ENCODE assay signal across 1 cellular context in genomic region chr19:15555759-15556633, GRCh38.
A peak's percentile ranks its signal among the peaks of the same experiment; 100 is the strongest.
TF ChIP-seq lines count a peak whose summit lies in the region.

No MANE protein-coding gene starts in this region.

TF ChIP-seq in HepG2, 621 proteins besides CTCF, POLR2A, EP300 and RAD21 (continued from another document and continues in another):
- TF ChIP-seq MAX (IDR thresholded peaks at IDR 0.05) (peak; percentile 65), CBX1 (IDR thresholded peaks at IDR 0.05; ENCODE audit: low read depth) (peak; percentile 46), NPAS2 (CRISPR knock-in tag; IDR thresholded peaks at IDR 0.05; ENCODE audit: borderline replicate concordance) (no peak), ZNF460 (CRISPR knock-in tag; IDR thresholded peaks at IDR 0.05; ENCODE audit: borderline replicate concordance) (peak; percentile 57; the same call in 1 of the 2 replicates), ZNF614 (CRISPR knock-in tag; IDR thresholded peaks at IDR 0.05; ENCODE audit: borderline replicate concordance) (peak; percentile 47; the same call in 1 of the 2 replicates), PAXIP1 (CRISPR knock-in tag; conservative IDR thresholded peaks at IDR 0.05) (0 out of 2 replicates have a peak, but pooled peaks have one; percentile 25), BORCS8-MEF2B (CRISPR knock-in tag; IDR thresholded peaks at IDR 0.05) (no peak; the same call in 1 of the 2 replicates), FOXO1 (CRISPR knock-in tag; IDR thresholded peaks at IDR 0.05) (0 out of 2 replicates have a peak, but pooled peaks have one; percentile 38), SKI (IDR thresholded peaks at IDR 0.05; ENCODE audit: partially characterized antibody) (peak; percentile 40), SIX4 (CRISPR knock-in tag; IDR thresholded peaks at IDR 0.05) (no peak), ZNF773 (CRISPR knock-in tag; IDR thresholded peaks at IDR 0.05; ENCODE audit: borderline replicate concordance) (no peak), MAFK (conservative IDR thresholded peaks at IDR 0.05 in 1 of 2, IDR thresholded peaks at IDR 0.05 in 1 of 2; ENCODE audit: low read length in 2 of 2) (no peak), ZBTB7A (CRISPR knock-in tag; IDR thresholded peaks at IDR 0.05) (peak; percentile 83), NFYB (CRISPR knock-in tag; IDR thresholded peaks at IDR 0.05) (0 out of 2 replicates have a peak, but pooled peaks have one; percentile 8), ZFP37 (CRISPR knock-in tag; IDR thresholded peaks at IDR 0.05; ENCODE audit: borderline replicate concordance) (no peak), MAZ (IDR thresholded peaks at IDR 0.05; ENCODE audit: borderline replicate concordance, low read depth, low read length) (peak; percentile 84; the same call in 1 of the 2 replicates), MAZ (CRISPR knock-in tag; IDR thresholded peaks at IDR 0.05; ENCODE audit: low read depth) (peak; percentile 42; the same call in 1 of the 2 replicates), HMG20B (CRISPR knock-in tag; conservative IDR thresholded peaks at IDR 0.05) (no peak), NCOA1 (CRISPR knock-in tag; IDR thresholded peaks at IDR 0.05) (no peak), NONO (IDR thresholded peaks at IDR 0.05) (no peak), NONO (CRISPR knock-in tag; conservative IDR thresholded peaks at IDR 0.05) (no peak), SIN3B (IDR thresholded peaks at IDR 0.05; ENCODE audit: low read length) (no peak), ZNF232 (CRISPR knock-in tag; IDR thresholded peaks at IDR 0.05; ENCODE audit: borderline replicate concordance) (no peak), AGO2 (optimal IDR thresholded peaks at IDR 0.05; ENCODE audit: low read depth, low read length) (no peak), ZNF746 (CRISPR knock-in tag; IDR thresholded peaks at IDR 0.05) (no peak), USF2 (IDR thresholded peaks at IDR 0.05; ENCODE audit: low read depth, low read length) (peak; percentile 57), USF2 (CRISPR knock-in tag; IDR thresholded peaks at IDR 0.05; ENCODE audit: borderline replicate concordance) (peak; percentile 89; the same call in 1 of the 2 replicates), MTA1 (CRISPR knock-in tag; IDR thresholded peaks at IDR 0.05; ENCODE audit: borderline replicate concordance) (peak; percentile 74; the same call in 1 of the 2 replicates), MIER3 (CRISPR knock-in tag; IDR thresholded peaks at IDR 0.05; ENCODE audit: borderline replicate concordance) (peak; percentile 29; the same call in 1 of the 2 replicates), BRD4 (CRISPR knock-in tag; IDR thresholded peaks at IDR 0.05) (no peak), KAT8 (CRISPR knock-in tag; IDR thresholded peaks at IDR 0.05) (no peak), SMAD1 (CRISPR knock-in tag; IDR thresholded peaks at IDR 0.05; ENCODE audit: borderline replicate concordance, low read depth) (peak; percentile 76; the same call in 1 of the 2 replicates), HCFC1 (IDR thresholded peaks at IDR 0.05; ENCODE audit: low read depth, low read length) (no peak), POLR2G (IDR thresholded peaks at IDR 0.05; ENCODE audit: low read depth, low read length) (no peak), ATM (IDR thresholded peaks at IDR 0.05; ENCODE audit: borderline replicate concordance) (no peak), ZNF563 (CRISPR knock-in tag; IDR thresholded peaks at IDR 0.05) (peak; percentile 41; the same call in 1 of the 2 replicates), RNF2 (conservative IDR thresholded peaks at IDR 0.05; ENCODE audit: low read depth) (no peak), ZNF44 (CRISPR knock-in tag; IDR thresholded peaks at IDR 0.05) (no peak), KLF6 (CRISPR knock-in tag; IDR thresholded peaks at IDR 0.05) (peak; percentile 31; the same call in 1 of the 2 replicates), SNAI1 (CRISPR knock-in tag; IDR thresholded peaks at IDR 0.05; ENCODE audit: borderline replicate concordance) (0 out of 2 replicates have a peak, but pooled peaks have one; percentile 64), ZFP41 (CRISPR knock-in tag; IDR thresholded peaks at IDR 0.05; ENCODE audit: borderline replicate concordance) (peak; percentile 74; the same call in 1 of the 2 replicates), ZFP82 (CRISPR knock-in tag; IDR thresholded peaks at IDR 0.05; ENCODE audit: borderline replicate concordance) (peak; percentile 38; the same call in 1 of the 2 replicates), ZBTB39 (CRISPR knock-in tag; IDR thresholded peaks at IDR 0.05) (0 out of 2 replicates have a peak, but pooled peaks have one; percentile 57), ZNF75D (CRISPR knock-in tag; IDR thresholded peaks at IDR 0.05; ENCODE audit: borderline replicate concordance) (no peak), ESRRA (CRISPR knock-in tag; IDR thresholded peaks at IDR 0.05; ENCODE audit: low read depth) (no peak; the same call in 1 of the 2 replicates), THAP11 (CRISPR knock-in tag; IDR thresholded peaks at IDR 0.05) (peak; percentile 16; the same call in 1 of the 2 replicates), ZMYM2 (CRISPR knock-in tag; IDR thresholded peaks at IDR 0.05) (peak; percentile 94), MZF1 (CRISPR knock-in tag; IDR thresholded peaks at IDR 0.05; ENCODE audit: borderline replicate concordance) (no peak), ZNF777 (CRISPR knock-in tag; IDR thresholded peaks at IDR 0.05) (peak; percentile 100)
- TF ChIP-seq, protein P1, sequence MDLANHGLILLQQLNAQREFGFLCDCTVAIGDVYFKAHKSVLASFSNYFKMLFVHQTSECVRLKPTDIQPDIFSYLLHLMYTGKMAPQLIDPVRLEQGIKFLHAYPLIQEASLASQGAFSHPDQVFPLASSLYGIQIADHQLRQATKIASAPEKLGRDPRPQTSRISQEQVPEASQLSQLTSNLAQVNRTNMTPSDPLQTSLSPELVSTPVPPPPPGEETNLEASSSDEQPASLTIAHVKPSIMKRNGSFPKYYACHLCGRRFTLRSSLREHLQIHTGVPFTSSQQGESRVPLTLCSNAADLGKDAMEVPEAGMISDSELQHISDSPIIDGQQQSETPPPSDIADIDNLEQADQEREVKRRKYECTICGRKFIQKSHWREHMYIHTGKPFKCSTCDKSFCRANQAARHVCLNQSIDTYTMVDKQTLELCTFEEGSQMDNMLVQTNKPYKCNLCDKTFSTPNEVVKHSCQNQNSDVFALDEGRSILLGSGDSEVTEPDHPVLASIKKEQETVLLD (CRISPR knock-in tag; IDR thresholded peaks at IDR 0.05; ENCODE audit: low read depth), result no peak
- TF ChIP-seq, protein P2, sequence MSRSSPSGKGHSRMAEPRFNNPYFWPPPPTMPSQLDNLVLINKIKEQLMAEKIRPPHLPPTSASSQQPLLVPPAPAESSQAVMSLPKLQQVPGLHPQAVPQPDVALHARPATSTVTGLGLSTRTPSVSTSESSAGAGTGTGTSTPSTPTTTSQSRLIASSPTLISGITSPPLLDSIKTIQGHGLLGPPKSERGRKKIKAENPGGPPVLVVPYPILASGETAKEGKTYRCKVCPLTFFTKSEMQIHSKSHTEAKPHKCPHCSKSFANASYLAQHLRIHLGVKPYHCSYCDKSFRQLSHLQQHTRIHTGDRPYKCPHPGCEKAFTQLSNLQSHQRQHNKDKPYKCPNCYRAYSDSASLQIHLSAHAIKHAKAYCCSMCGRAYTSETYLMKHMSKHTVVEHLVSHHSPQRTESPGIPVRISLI (CRISPR knock-in tag; IDR thresholded peaks at IDR 0.05; ENCODE audit: borderline replicate concordance), result no peak
- TF ChIP-seq, protein P3, sequence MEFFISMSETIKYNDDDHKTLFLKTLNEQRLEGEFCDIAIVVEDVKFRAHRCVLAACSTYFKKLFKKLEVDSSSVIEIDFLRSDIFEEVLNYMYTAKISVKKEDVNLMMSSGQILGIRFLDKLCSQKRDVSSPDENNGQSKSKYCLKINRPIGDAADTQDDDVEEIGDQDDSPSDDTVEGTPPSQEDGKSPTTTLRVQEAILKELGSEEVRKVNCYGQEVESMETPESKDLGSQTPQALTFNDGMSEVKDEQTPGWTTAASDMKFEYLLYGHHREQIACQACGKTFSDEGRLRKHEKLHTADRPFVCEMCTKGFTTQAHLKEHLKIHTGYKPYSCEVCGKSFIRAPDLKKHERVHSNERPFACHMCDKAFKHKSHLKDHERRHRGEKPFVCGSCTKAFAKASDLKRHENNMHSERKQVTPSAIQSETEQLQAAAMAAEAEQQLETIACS (CRISPR knock-in tag; IDR thresholded peaks at IDR 0.05), result peak; percentile 26; the same call in 1 of the 2 replicates
- TF ChIP-seq, protein P4, sequence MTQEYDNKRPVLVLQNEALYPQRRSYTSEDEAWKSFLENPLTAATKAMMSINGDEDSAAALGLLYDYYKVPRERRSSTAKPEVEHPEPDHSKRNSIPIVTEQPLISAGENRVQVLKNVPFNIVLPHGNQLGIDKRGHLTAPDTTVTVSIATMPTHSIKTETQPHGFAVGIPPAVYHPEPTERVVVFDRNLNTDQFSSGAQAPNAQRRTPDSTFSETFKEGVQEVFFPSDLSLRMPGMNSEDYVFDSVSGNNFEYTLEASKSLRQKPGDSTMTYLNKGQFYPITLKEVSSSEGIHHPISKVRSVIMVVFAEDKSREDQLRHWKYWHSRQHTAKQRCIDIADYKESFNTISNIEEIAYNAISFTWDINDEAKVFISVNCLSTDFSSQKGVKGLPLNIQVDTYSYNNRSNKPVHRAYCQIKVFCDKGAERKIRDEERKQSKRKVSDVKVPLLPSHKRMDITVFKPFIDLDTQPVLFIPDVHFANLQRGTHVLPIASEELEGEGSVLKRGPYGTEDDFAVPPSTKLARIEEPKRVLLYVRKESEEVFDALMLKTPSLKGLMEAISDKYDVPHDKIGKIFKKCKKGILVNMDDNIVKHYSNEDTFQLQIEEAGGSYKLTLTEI (CRISPR knock-in tag; conservative IDR thresholded peaks at IDR 0.05), result no peak
- TF ChIP-seq, protein P5, sequence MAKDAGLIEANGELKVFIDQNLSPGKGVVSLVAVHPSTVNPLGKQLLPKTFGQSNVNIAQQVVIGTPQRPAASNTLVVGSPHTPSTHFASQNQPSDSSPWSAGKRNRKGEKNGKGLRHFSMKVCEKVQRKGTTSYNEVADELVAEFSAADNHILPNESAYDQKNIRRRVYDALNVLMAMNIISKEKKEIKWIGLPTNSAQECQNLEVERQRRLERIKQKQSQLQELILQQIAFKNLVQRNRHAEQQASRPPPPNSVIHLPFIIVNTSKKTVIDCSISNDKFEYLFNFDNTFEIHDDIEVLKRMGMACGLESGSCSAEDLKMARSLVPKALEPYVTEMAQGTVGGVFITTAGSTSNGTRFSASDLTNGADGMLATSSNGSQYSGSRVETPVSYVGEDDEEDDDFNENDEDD (CRISPR knock-in tag; IDR thresholded peaks at IDR 0.05; ENCODE audit: borderline replicate concordance), result no peak; the same call in 1 of the 2 replicates
